Comparison of ENCODE assay signal across 32 cellular contexts in genomic region chr5:140076788-140077187, GRCh38. TPM values are rescaled to one million over a fixed set of nuclear protein-coding genes. Genes with fewer than 3 reads are reported as not detected.
"Had no signal": no experiment of that assay in that cellular context is flagged by ENCODE, and none has a peak within 500 bp of the region (broad histone marks: within the 10 kb centered on the region; RNA-seq: fewer than 3 reads in every experiment).

No MANE protein-coding gene starts in this region.

- DNase-seq: activated CD4-positive, alpha-beta T cell treated with anti-CD3 and anti-CD28 coated beads for 36 hours; activated CD4-positive, alpha-beta T cell treated with anti-CD3 and anti-CD28 coated beads, Interleukin-2, amount 10 ng/mL, durations not matched to agents 7 days and 5 days; activated CD4-positive, alpha-beta T cell treated with anti-CD3 and anti-CD28 coated beads, Interleukin-2, amount 50 U/mL, for 48 hours; activated CD8-positive, alpha-beta T cell treated with anti-CD3 and anti-CD28 coated beads, Interleukin-2, amount 10 ng/mL, durations not matched to agents 7 days and 5 days; activated gamma-delta T cell; activated naive CD4-positive, alpha-beta T cell treated with Interleukin-2 at 50 U/mL for 16 hours; activated T-cell treated with anti-CD3 and anti-CD28 coated beads, Interleukin-2, amount 50 U/mL, for 24 hours; adrenal gland; body of pancreas; cerebellar nuclear complex; MG63; NCI-H1048; NCI-H1105 treated with DMSO at 0.1 percent for 48 hours; NCI-H1436; NCI-H1694; NCI-H1930; NCI-H2081 treated with DMSO at 0.1 percent for 48 hours; NCI-H510A; NCI-H526; NCI-H748 treated with DMSO at 0.1 percent for 48 hours; NK-92 treated with Interleukin-12 subunit alpha and Interleukin-12 subunit beta, amount 100 ng/mL, for 24 hours; OCI-M1; Right ventricle myocardium superior had no signal

- H3K4me1 ChIP-seq: adrenal gland, breast epithelium had no signal

- H3K4me1 Mint-ChIP-seq: activated CD4-positive, alpha-beta T cell treated with anti-CD3 and anti-CD28 coated beads for 36 hours; activated CD4-positive, alpha-beta T cell treated with anti-CD3 and anti-CD28 coated beads, Interleukin-2, amount 10 ng/mL, durations not matched to agents 7 days and 5 days; activated naive CD4-positive, alpha-beta T cell treated with anti-CD3 and anti-CD28 coated beads, Interleukin-2, amount 50 U/mL, for 24 hours; WTC11 had no signal

- H3K27ac ChIP-seq: adrenal gland, body of pancreas, breast epithelium had no signal

- H3K36me3 Mint-ChIP-seq: activated naive CD4-positive, alpha-beta T cell treated with anti-CD3 and anti-CD28 coated beads, Interleukin-2, amount 50 U/mL, for 24 hours; WTC11 had no signal

- ATAC-seq: activated CD4-positive, alpha-beta T cell treated with anti-CD3 and anti-CD28 coated beads for 36 hours; activated CD4-positive, CD25-positive, alpha-beta regulatory T cell treated with anti-CD3 and anti-CD28 coated beads, Interleukin-2, amount 50 U/mL, for 24 hours; activated CD8-positive, alpha-beta T cell treated with anti-CD3 and anti-CD28 coated beads, Interleukin-2, amount 10 ng/mL, durations not matched to agents 7 days and 5 days; body of pancreas; WTC11 had no signal

- H3K36me3 ChIP-seq: adrenal gland, breast epithelium, MG63 had no signal

- H3K27me3 ChIP-seq: adrenal gland, body of pancreas, breast epithelium had no signal

- H3K9me3 ChIP-seq: adrenal gland, body of pancreas, breast epithelium, MG63 had no signal

- H3K27ac Mint-ChIP-seq: activated CD4-positive, alpha-beta T cell treated with anti-CD3 and anti-CD28 coated beads for 36 hours; activated CD4-positive, alpha-beta T cell treated with anti-CD3 and anti-CD28 coated beads, Interleukin-2, amount 10 ng/mL, durations not matched to agents 7 days and 5 days; activated CD8-positive, alpha-beta T cell treated with anti-CD3 and anti-CD28 coated beads, Interleukin-2, amount 10 ng/mL, durations not matched to agents 7 days and 5 days; activated naive CD4-positive, alpha-beta T cell treated with anti-CD3 and anti-CD28 coated beads, Interleukin-2, amount 50 U/mL, for 24 hours; activated T-cell treated with anti-CD3 and anti-CD28 coated beads, Interleukin-2, amount 50 U/mL, for 24 hours; activated T-helper 2 cell treated with anti-CD3 and anti-CD28 coated beads, Interferon-gamma antibody, Interleukin-2, Interleukin-4, amounts not matched to agents 10 μg/mL and 5 μg/mL and 100 μg/mL, durations not matched to agents 14 hours and 24 hours and 36 hours; T-helper 1 cell treated with Interleukin-12 subunit alpha and Interleukin-12 subunit beta and Interleukin-4 antibody, amounts not matched to agents 30 μg/mL and 1 μg/mL, for 36 hours; T-helper 2 cell treated with Interferon-gamma antibody and Interleukin-4, amounts not matched to agents 5 μg/mL and 100 μg/mL, for 36 hours; WTC11 had no signal

- H3K4me3 ChIP-seq: adrenal gland, body of pancreas, breast epithelium, MG63 had no signal

- H3K9me3 Mint-ChIP-seq: activated CD4-positive, alpha-beta T cell treated with anti-CD3 and anti-CD28 coated beads, Interleukin-2, amount 10 ng/mL, durations not matched to agents 7 days and 5 days; activated naive CD4-positive, alpha-beta T cell treated with anti-CD3 and anti-CD28 coated beads, Interleukin-2, amount 50 U/mL, for 24 hours; activated T-cell treated with anti-CD3 and anti-CD28 coated beads, Interleukin-2, amount 50 U/mL, for 24 hours; activated T-helper 2 cell treated with anti-CD3 and anti-CD28 coated beads, Interferon-gamma antibody, Interleukin-2, Interleukin-4, amounts not matched to agents 10 μg/mL and 5 μg/mL and 100 μg/mL, durations not matched to agents 14 hours and 24 hours and 36 hours; T-helper 1 cell treated with Interleukin-12 subunit alpha and Interleukin-12 subunit beta and Interleukin-4 antibody, amounts not matched to agents 30 μg/mL and 1 μg/mL, for 36 hours; T-helper 2 cell treated with Interferon-gamma antibody and Interleukin-4, amounts not matched to agents 5 μg/mL and 100 μg/mL, for 36 hours; WTC11 had no signal

- H3K4me3 Mint-ChIP-seq: activated CD4-positive, alpha-beta T cell treated with anti-CD3 and anti-CD28 coated beads for 36 hours; activated CD4-positive, alpha-beta T cell treated with anti-CD3 and anti-CD28 coated beads, Interleukin-2, amount 10 ng/mL, durations not matched to agents 7 days and 5 days; activated CD8-positive, alpha-beta T cell treated with anti-CD3 and anti-CD28 coated beads, Interleukin-2, amount 10 ng/mL, durations not matched to agents 7 days and 5 days; activated naive CD4-positive, alpha-beta T cell treated with anti-CD3 and anti-CD28 coated beads, Interleukin-2, amount 50 U/mL, for 24 hours; activated T-cell treated with anti-CD3 and anti-CD28 coated beads, Interleukin-2, amount 50 U/mL, for 24 hours; T-helper 1 cell treated with Interleukin-12 subunit alpha and Interleukin-12 subunit beta and Interleukin-4 antibody, amounts not matched to agents 30 μg/mL and 1 μg/mL, for 36 hours; T-helper 2 cell treated with Interferon-gamma antibody and Interleukin-4, amounts not matched to agents 5 μg/mL and 100 μg/mL, for 36 hours; WTC11 had no signal

- FAIRE-seq: astrocyte, TTC549 had no signal

RNA-seq across cellular contexts. Expression of gene NRG2, which starts 33.7 kb away (rescaled TPM):
- total RNA-seq: activated CD4-positive, alpha-beta T cell treated with anti-CD3 and anti-CD28 coated beads, Interleukin-2, amount 10 ng/mL, durations not matched to agents 7 days and 5 days; activated CD8-positive, alpha-beta T cell treated with anti-CD3 and anti-CD28 coated beads, Interleukin-2, amount 10 ng/mL, durations not matched to agents 7 days and 5 days; activated T-helper 2 cell treated with anti-CD3 and anti-CD28 coated beads, Interferon-gamma antibody, Interleukin-2, Interleukin-4, amounts not matched to agents 10 μg/mL and 5 μg/mL and 100 μg/mL, durations not matched to agents 14 hours and 24 hours and 36 hours had no signal
